Comparison of ENCODE assay signal across 11 cellular contexts in the genomic region with DNA sequence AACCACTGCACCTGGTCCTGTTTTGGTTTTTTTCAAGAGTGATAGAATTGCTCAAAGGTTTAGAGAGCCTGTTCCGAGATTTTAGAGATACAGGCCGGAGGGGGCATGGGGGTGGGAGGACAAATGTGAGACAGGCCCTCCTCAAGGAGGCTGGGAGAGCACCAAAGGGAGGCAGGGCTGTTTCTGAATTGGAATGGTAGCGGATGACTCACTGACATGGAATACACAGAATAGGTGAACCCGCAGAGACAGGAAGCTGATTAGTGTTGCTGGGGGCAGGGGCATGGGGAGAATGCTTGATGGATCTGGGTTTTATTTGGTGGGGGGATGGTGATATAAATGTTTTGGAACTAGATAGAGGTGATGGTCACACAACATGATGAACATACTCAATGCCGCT.
A peak's percentile ranks its signal among the peaks of the same experiment; 100 is the strongest.
DNase-seq lines count a peak whose midpoint lies in the region; ATAC-seq lines count a peak whose summit lies in the region.
"Had no signal": no experiment of that assay in that cellular context is flagged by ENCODE, and none has a peak within 500 bp of the region (broad histone marks: within the 10 kb centered on the region; RNA-seq: fewer than 3 reads in every experiment).

No MANE protein-coding gene starts in this region.

- H3K9me3 ChIP-seq in BLaER1 = no peaks in the 10 kb centered on the region

- ATAC-seq in GM19035 (IDR thresholded peaks at IDR 0.05; ENCODE audit: unreplicated experiment) (no peak), HG02970 (IDR thresholded peaks at IDR 0.05; ENCODE audit: low FRiP score, unreplicated experiment) (no peak), HG02571 (IDR thresholded peaks at IDR 0.05; ENCODE audit: unreplicated experiment) (no peak)
- ATAC-seq: left cardiac atrium had no signal

- peaks cover 73% of the 10 kb centered on the region for H3K36me3 ChIP-seq in BLaER1

- no peak overlapping the region for H3K9ac ChIP-seq in BLaER1

- H4K20me1 ChIP-seq in BLaER1 = peaks cover 99% of the 10 kb centered on the region

- no peak overlapping the region for H3K4me3 ChIP-seq in BLaER1
- H3K4me3 ChIP-seq: skin epidermis had no signal

- peaks cover 63% of the 10 kb centered on the region for H3K4me1 ChIP-seq in BLaER1

- no peak overlapping the region for H3K4me2 ChIP-seq in BLaER1

- no peaks in the 10 kb centered on the region for H3K27me3 ChIP-seq in BLaER1

- DNase-seq in HK-2 (ENCODE audit: unreplicated experiment) (peak; percentile 49), astrocyte of the hippocampus (ENCODE audit: low read depth, low spot score) (peak; percentile 68), islet precursor cell (peak; percentile 80), NCI-H524 (lab: John Stamatoyannopoulos, UW) (no peak)
- DNase-seq: central memory CD4-positive, alpha-beta T cell; left cardiac atrium had no signal

- H3K27ac ChIP-seq in BLaER1 = 0 out of 2 replicates have a peak overlapping the region, but pooled peaks have one; percentile 11
- H3K27ac ChIP-seq: skin epidermis had no signal

Comparison
In these comparisons a context has a peak if more than half of its experiments do, and no peak if none do; other contexts are left out.
1. DNase-seq: peak in HK-2 (single experiment), astrocyte of the hippocampus (single experiment) and islet precursor cell (single experiment); none in NCI-H524 (0 of 2).